Comparison of ENCODE assay signal across 8 cellular contexts in genomic region chr12:108696111-108696995, GRCh38. TPM values are rescaled to one million over a fixed set of nuclear protein-coding genes. Genes with fewer than 3 reads are reported as not detected.
DNase-seq lines count a peak whose midpoint lies in the region; TF ChIP-seq lines count a peak whose summit lies in the region.

No MANE protein-coding gene starts in this region.

- CTCF ChIA-PET in activated naive CD4-positive, alpha-beta T cell treated with anti-CD3 and anti-CD28 coated beads for 36 hours (lab: Charles Lee) = interaction anchor here (1.0 kb wide), 1 partner anchor 106 kb away, joined by 3 read pairs; no protein-coding TSS in a partner anchor
- CTCF ChIA-PET in activated naive CD4-positive, alpha-beta T cell treated with anti-CD3 and anti-CD28 coated beads, Interleukin-2, amount 10 ng/mL, durations not matched to agents 7 days and 5 days (lab: Charles Lee) = interaction anchor here (0.8 to 1.6 kb wide), 4 partner anchors 10 to 107 kb away, joined by 3 to 4 read pairs (median 3); no protein-coding TSS in a partner anchor
- CTCF ChIA-PET in CD8-positive, alpha-beta memory T cell (lab: Charles Lee) = interaction anchor here (1.5 kb wide), 1 partner anchor 10 kb away, joined by 4 read pairs; no protein-coding TSS in a partner anchor

- H3K36me3 Mint-ChIP-seq in activated naive CD4-positive, alpha-beta T cell treated with anti-CD3 and anti-CD28 coated beads for 36 hours (ENCODE audit: low read depth) = peaks cover 17% of the 10 kb centered on the region
- H3K36me3 Mint-ChIP-seq in activated naive CD4-positive, alpha-beta T cell treated with anti-CD3 and anti-CD28 coated beads, Interleukin-2, amount 10 ng/mL, durations not matched to agents 7 days and 5 days = no peaks in the 10 kb centered on the region
- peaks cover 31% of the 10 kb centered on the region for H3K36me3 Mint-ChIP-seq in type B pancreatic cell
- peaks cover 4 to 20% (median 4%) of the 10 kb centered on the region in 3 donors for H3K36me3 Mint-ChIP-seq in CD8-positive, alpha-beta memory T cell

- DNase-seq in activated naive CD4-positive, alpha-beta T cell treated with anti-CD3 and anti-CD28 coated beads for 36 hours = peak; percentile 31
- no peak for DNase-seq in activated naive CD4-positive, alpha-beta T cell treated with anti-CD3 and anti-CD28 coated beads, Interleukin-2, amount 10 ng/mL, durations not matched to agents 7 days and 5 days
- DNase-seq in activated T-cell treated with anti-CD3 and anti-CD28 coated beads, Interleukin-2, amount 50 U/mL, for 48 hours = peak; percentile 43 to 55
- DNase-seq in kidney glomerular epithelial cell (lab: John Stamatoyannopoulos, UW) (peak; percentile 59), type B pancreatic cell (ENCODE audit: extremely low spot score, unreplicated experiment) (no peak), anterior cingulate cortex (lab: John Stamatoyannopoulos, UW) (no peak)
- DNase-seq in CD8-positive, alpha-beta memory T cell = no peak
- DNase-seq in activated CD4-positive, CD25-positive, alpha-beta regulatory T cell treated with anti-CD3 and anti-CD28 coated beads, Interleukin-2, amount 50 U/mL, for 72 hours = no peak

- intact Hi-C loops in activated naive CD4-positive, alpha-beta T cell treated with anti-CD3 and anti-CD28 coated beads for 36 hours (cut with micrococcal nuclease) = no loop called here

- H3K27me3 Mint-ChIP-seq in activated naive CD4-positive, alpha-beta T cell treated with anti-CD3 and anti-CD28 coated beads for 36 hours (ENCODE audit: low read depth) = peaks cover 2% of the 10 kb centered on the region
- no peaks in the 10 kb centered on the region for H3K27me3 Mint-ChIP-seq in activated naive CD4-positive, alpha-beta T cell treated with anti-CD3 and anti-CD28 coated beads, Interleukin-2, amount 10 ng/mL, durations not matched to agents 7 days and 5 days
- H3K27me3 Mint-ChIP-seq in type B pancreatic cell = no peaks in the 10 kb centered on the region
- no peaks in the 10 kb centered on the region for H3K27me3 Mint-ChIP-seq in CD8-positive, alpha-beta memory T cell

- no peaks in the 10 kb centered on the region for H3K27me3 ChIP-seq in CD8-positive, alpha-beta memory T cell (ENCODE audit: insufficient read depth, low read length, poor library complexity, severe bottlenecking)

- H3K27ac Mint-ChIP-seq in activated naive CD4-positive, alpha-beta T cell treated with anti-CD3 and anti-CD28 coated beads for 36 hours = no peak overlapping the region
- H3K27ac Mint-ChIP-seq in activated naive CD4-positive, alpha-beta T cell treated with anti-CD3 and anti-CD28 coated beads, Interleukin-2, amount 10 ng/mL, durations not matched to agents 7 days and 5 days = no peak overlapping the region
- peak overlapping the region; percentile 83 for H3K27ac Mint-ChIP-seq in type B pancreatic cell
- peak overlapping the region in 3 of 8 donors; percentile 10 to 63 (median 52) for H3K27ac Mint-ChIP-seq in CD8-positive, alpha-beta memory T cell

- POLR2A ChIA-PET in CD8-positive, alpha-beta memory T cell (lab: Charles Lee) = interaction anchor here (0.6 kb wide), 1 partner anchor 452 kb away, joined by 4 read pairs; no protein-coding TSS in a partner anchor

- no peaks in the 10 kb centered on the region for H3K36me3 ChIP-seq in CD8-positive, alpha-beta memory T cell (ENCODE audit: insufficient read depth, low read length)

- H3K4me3 Mint-ChIP-seq in activated naive CD4-positive, alpha-beta T cell treated with anti-CD3 and anti-CD28 coated beads for 36 hours = no peak overlapping the region
- H3K4me3 Mint-ChIP-seq in activated naive CD4-positive, alpha-beta T cell treated with anti-CD3 and anti-CD28 coated beads, Interleukin-2, amount 10 ng/mL, durations not matched to agents 7 days and 5 days = no peak overlapping the region
- peak overlapping the region; percentile 6 for H3K4me3 Mint-ChIP-seq in type B pancreatic cell
- no peak overlapping the region for H3K4me3 Mint-ChIP-seq in CD8-positive, alpha-beta memory T cell

- H3K4me1 ChIP-seq in CD8-positive, alpha-beta memory T cell (ENCODE audit: insufficient read depth, low read length) = peaks cover 9% of the 10 kb centered on the region

- H3K27ac ChIP-seq in CD8-positive, alpha-beta memory T cell (ENCODE audit: low read depth, low read length) = no peak overlapping the region

- H3K9me3 Mint-ChIP-seq in activated naive CD4-positive, alpha-beta T cell treated with anti-CD3 and anti-CD28 coated beads for 36 hours = no peaks in the 10 kb centered on the region
- H3K9me3 Mint-ChIP-seq in activated naive CD4-positive, alpha-beta T cell treated with anti-CD3 and anti-CD28 coated beads, Interleukin-2, amount 10 ng/mL, durations not matched to agents 7 days and 5 days = no peaks in the 10 kb centered on the region
- no peaks in the 10 kb centered on the region for H3K9me3 Mint-ChIP-seq in type B pancreatic cell
- no peaks in the 10 kb centered on the region for H3K9me3 Mint-ChIP-seq in CD8-positive, alpha-beta memory T cell

- peaks cover 54% of the 10 kb centered on the region for H3K4me1 Mint-ChIP-seq in activated naive CD4-positive, alpha-beta T cell treated with anti-CD3 and anti-CD28 coated beads for 36 hours (ENCODE audit: low read depth)
- H3K4me1 Mint-ChIP-seq in activated naive CD4-positive, alpha-beta T cell treated with anti-CD3 and anti-CD28 coated beads, Interleukin-2, amount 10 ng/mL, durations not matched to agents 7 days and 5 days = peaks cover 39% of the 10 kb centered on the region
- peaks cover 62% of the 10 kb centered on the region for H3K4me1 Mint-ChIP-seq in type B pancreatic cell (ENCODE audit: unreplicated experiment)
- H3K4me1 Mint-ChIP-seq in CD8-positive, alpha-beta memory T cell = peaks cover 17 to 33% (median 23%) of the 10 kb centered on the region in 3 donors

- no peaks in the 10 kb centered on the region for H3K9me3 ChIP-seq in CD8-positive, alpha-beta memory T cell (ENCODE audit: low read length)

- H3K4me3 ChIP-seq in CD8-positive, alpha-beta memory T cell (ENCODE audit: low read length) = no peak overlapping the region

- TF ChIP-seq CTCF in type B pancreatic cell (conservative IDR thresholded peaks at IDR 0.05) = no peak

RNA-seq across cellular contexts. Expression of gene CORO1C, which starts 35.0 kb away (rescaled TPM):
- 10 to 100 TPM; 36.4 to 43.7 TPM for total RNA-seq in activated naive CD4-positive, alpha-beta T cell treated with anti-CD3 and anti-CD28 coated beads for 36 hours
- total RNA-seq in type B pancreatic cell (ENCODE audit: low replicate concordance) = 87.9 and 103 TPM in 2 replicates
- total RNA-seq in CD8-positive, alpha-beta memory T cell = 10 to 100 TPM; 45.8 to 49.1 TPM
- polyA plus RNA-seq in CD8-positive, alpha-beta memory T cell = 10.5 TPM

Comparison
In these comparisons a context has a peak if more than half of its experiments do, and no peak if none do; other contexts are left out.
1. DNase-seq: peak in activated naive CD4-positive, alpha-beta T cell treated with anti-CD3 and anti-CD28 coated beads for 36 hours (single experiment), activated T-cell treated with anti-CD3 and anti-CD28 coated beads, Interleukin-2, amount 50 U/mL, for 48 hours (2 of 2) and kidney glomerular epithelial cell (single experiment); none in activated naive CD4-positive, alpha-beta T cell treated with anti-CD3 and anti-CD28 coated beads, Interleukin-2, amount 10 ng/mL, durations not matched to agents 7 days and 5 days (single experiment), type B pancreatic cell (single experiment), CD8-positive, alpha-beta memory T cell (0 of 5), anterior cingulate cortex (0 of 58) and activated CD4-positive, CD25-positive, alpha-beta regulatory T cell treated with anti-CD3 and anti-CD28 coated beads, Interleukin-2, amount 50 U/mL, for 72 hours (single experiment).